ENCODE assay signal across 28 cellular contexts in the genomic region with DNA sequence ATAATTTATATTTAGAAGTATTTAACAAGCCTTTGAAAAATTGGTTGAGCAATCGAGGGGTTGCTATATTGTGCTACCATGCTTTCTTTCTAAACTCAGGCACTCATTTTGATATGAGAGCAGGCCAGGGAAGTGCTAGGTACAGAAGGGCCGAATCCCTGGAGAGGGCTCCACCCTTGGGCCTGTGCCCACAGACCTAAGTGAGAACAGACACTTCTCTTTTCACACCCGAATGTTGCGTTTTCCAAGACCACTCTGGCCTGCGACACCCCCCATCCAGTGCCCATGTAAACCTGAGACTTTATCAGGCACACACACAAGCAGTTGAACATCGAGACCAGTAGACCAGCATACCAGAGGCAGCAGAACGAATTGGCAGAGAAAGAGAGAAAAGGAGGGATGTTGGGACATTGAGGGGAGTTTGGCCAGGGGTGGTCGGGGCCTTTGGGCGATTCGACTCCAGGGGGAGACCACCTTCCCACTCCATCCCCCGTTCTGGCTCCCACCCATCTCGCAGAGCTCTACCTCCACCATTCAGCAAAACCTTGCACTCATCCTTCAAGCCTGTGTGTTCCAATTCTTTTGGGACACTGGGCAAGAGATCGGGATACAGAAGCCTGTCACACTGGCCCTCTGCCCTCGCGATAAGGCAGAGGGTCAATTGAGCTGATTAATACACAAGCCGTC.
"Had no signal": no experiment of that assay in that cellular context is flagged by ENCODE, and none has a peak within 500 bp of the region (broad histone marks: within the 10 kb centered on the region; RNA-seq: fewer than 3 reads in every experiment).

No MANE protein-coding gene starts in this region.

- ATAC-seq: esophagus mucosa, heart left ventricle, left lobe of liver had no signal

- H3K27me3 ChIP-seq: heart left ventricle, neutrophil, ovary, sigmoid colon had no signal

- H3K4me3 ChIP-seq: heart left ventricle, lower lobe of right lung, ovary, sigmoid colon, thoracic aorta had no signal

- H3K4me3 Mint-ChIP-seq: activated CD4-positive, alpha-beta memory T cell treated with anti-CD3 and anti-CD28 coated beads, Interleukin-2, amount 10 ng/mL, durations not matched to agents 7 days and 5 days; activated CD4-positive, alpha-beta T cell treated with anti-CD3 and anti-CD28 coated beads, Interleukin-2, amount 10 ng/mL, durations not matched to agents 7 days and 5 days; activated T-cell treated with anti-CD3 and anti-CD28 coated beads, Interleukin-2, amount 50 U/mL, for 24 hours; nephron; T-helper 1 cell treated with Interleukin-12 subunit alpha and Interleukin-12 subunit beta and Interleukin-4 antibody, amounts not matched to agents 30 μg/mL and 1 μg/mL, for 36 hours had no signal

- H3K36me3 ChIP-seq: heart left ventricle, lower lobe of right lung, neutrophil, ovary, sigmoid colon, thoracic aorta had no signal

- H3K4me1 Mint-ChIP-seq: activated CD4-positive, alpha-beta memory T cell treated with anti-CD3 and anti-CD28 coated beads, Interleukin-2, amount 10 ng/mL, durations not matched to agents 7 days and 5 days; activated CD4-positive, alpha-beta T cell treated with anti-CD3 and anti-CD28 coated beads, Interleukin-2, amount 10 ng/mL, durations not matched to agents 7 days and 5 days; nephron had no signal

- H3K9me3 ChIP-seq: heart left ventricle, lower lobe of right lung, neutrophil, ovary, sigmoid colon, thoracic aorta had no signal

- DNase-seq: activated CD4-positive, alpha-beta memory T cell treated with anti-CD3 and anti-CD28 coated beads, Interleukin-2, amount 10 ng/mL, durations not matched to agents 7 days and 5 days; activated CD4-positive, alpha-beta T cell treated with anti-CD3 and anti-CD28 coated beads, Interleukin-2, amount 10 ng/mL, durations not matched to agents 7 days and 5 days; activated CD4-positive, CD25-positive, alpha-beta regulatory T cell treated with anti-CD3 and anti-CD28 coated beads, Interleukin-2, amount 50 U/mL, for 72 hours; activated CD8-positive, alpha-beta memory T cell treated with anti-CD3 and anti-CD28 coated beads, Interleukin-2, amount 50 U/mL, for 48 hours; activated gamma-delta T cell; activated naive CD4-positive, alpha-beta T cell treated with anti-CD3 and anti-CD28 coated beads, Interleukin-2, amount 50 U/mL, for 16 hours; activated T-cell treated with anti-CD3 and anti-CD28 coated beads, Interleukin-2, amount 50 U/mL, for 24 hours; amniotic stem cell; central memory CD4-positive, alpha-beta T cell; foreskin fibroblast; heart left ventricle; hypothalamus; lower lobe of right lung; sigmoid colon; small intestine; stimulated activated CD4-positive, alpha-beta T cell treated with anti-CD3 and anti-CD28 coated beads, Interleukin-1b, Interleukin-23, amount 100 ng/mL, for 48 hours; stimulated activated CD4-positive, alpha-beta T cell treated with anti-CD3 and anti-CD28 coated beads, Interleukin-4, amount 100 ng/mL, for 4 hours; stimulated activated CD8-positive, alpha-beta memory T cell treated with anti-CD3 and anti-CD28 coated beads, Interleukin-4, amount 100 ng/mL, for 48 hours; stimulated activated naive CD4-positive, alpha-beta T cell treated with Interleukin-2 at 50 U/mL for 16 hours; T-helper 9 cell had no signal

- H3K9me3 Mint-ChIP-seq: activated CD4-positive, alpha-beta memory T cell treated with anti-CD3 and anti-CD28 coated beads, Interleukin-2, amount 10 ng/mL, durations not matched to agents 7 days and 5 days; activated CD4-positive, alpha-beta T cell treated with anti-CD3 and anti-CD28 coated beads, Interleukin-2, amount 10 ng/mL, durations not matched to agents 7 days and 5 days; activated T-cell treated with anti-CD3 and anti-CD28 coated beads, Interleukin-2, amount 50 U/mL, for 24 hours; nephron; T-helper 1 cell treated with Interleukin-12 subunit alpha and Interleukin-12 subunit beta and Interleukin-4 antibody, amounts not matched to agents 30 μg/mL and 1 μg/mL, for 36 hours had no signal

- H3K27ac Mint-ChIP-seq: activated CD4-positive, alpha-beta memory T cell treated with anti-CD3 and anti-CD28 coated beads, Interleukin-2, amount 10 ng/mL, durations not matched to agents 7 days and 5 days; activated CD4-positive, alpha-beta T cell treated with anti-CD3 and anti-CD28 coated beads, Interleukin-2, amount 10 ng/mL, durations not matched to agents 7 days and 5 days; activated T-cell treated with anti-CD3 and anti-CD28 coated beads, Interleukin-2, amount 50 U/mL, for 24 hours; nephron; progenitor cell of endocrine pancreas; T-helper 1 cell treated with Interleukin-12 subunit alpha and Interleukin-12 subunit beta and Interleukin-4 antibody, amounts not matched to agents 30 μg/mL and 1 μg/mL, for 36 hours had no signal

- H3K4me1 ChIP-seq: heart left ventricle, lower lobe of right lung, sigmoid colon had no signal

- H3K27ac ChIP-seq: heart left ventricle, lower lobe of right lung, neutrophil, ovary, sigmoid colon, thoracic aorta had no signal

- H3K27me3 Mint-ChIP-seq: activated CD4-positive, alpha-beta T cell treated with anti-CD3 and anti-CD28 coated beads, Interleukin-2, amount 10 ng/mL, durations not matched to agents 7 days and 5 days; progenitor cell of endocrine pancreas had no signal
